1 cellular context compared by ENCODE assay signal in the genomic region with DNA sequence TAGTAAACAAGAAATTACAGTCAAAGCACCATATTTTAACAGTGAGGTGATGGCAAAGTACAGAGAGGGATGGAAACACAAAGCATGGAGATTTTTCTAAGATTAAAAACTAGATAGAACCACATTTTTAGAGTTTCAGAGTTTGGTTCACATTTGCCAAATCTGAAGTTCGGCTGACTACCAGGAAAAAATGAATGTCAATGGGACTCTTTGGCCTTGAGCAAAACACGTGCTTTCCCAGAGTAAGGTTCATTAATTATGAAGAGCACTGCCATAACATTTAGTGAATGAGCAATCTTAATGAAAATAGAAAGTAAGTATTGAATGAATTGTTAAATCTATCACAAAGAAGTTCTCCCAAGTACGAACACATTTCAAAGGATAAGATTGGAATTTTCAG.
TF ChIP-seq lines count a peak whose summit lies in the region.

No MANE protein-coding gene starts in this region.

TF ChIP-seq in GM23338, 12 proteins besides CTCF, POLR2A, EP300 and RAD21 (continued from another document):
- TF ChIP-seq, protein P1, sequence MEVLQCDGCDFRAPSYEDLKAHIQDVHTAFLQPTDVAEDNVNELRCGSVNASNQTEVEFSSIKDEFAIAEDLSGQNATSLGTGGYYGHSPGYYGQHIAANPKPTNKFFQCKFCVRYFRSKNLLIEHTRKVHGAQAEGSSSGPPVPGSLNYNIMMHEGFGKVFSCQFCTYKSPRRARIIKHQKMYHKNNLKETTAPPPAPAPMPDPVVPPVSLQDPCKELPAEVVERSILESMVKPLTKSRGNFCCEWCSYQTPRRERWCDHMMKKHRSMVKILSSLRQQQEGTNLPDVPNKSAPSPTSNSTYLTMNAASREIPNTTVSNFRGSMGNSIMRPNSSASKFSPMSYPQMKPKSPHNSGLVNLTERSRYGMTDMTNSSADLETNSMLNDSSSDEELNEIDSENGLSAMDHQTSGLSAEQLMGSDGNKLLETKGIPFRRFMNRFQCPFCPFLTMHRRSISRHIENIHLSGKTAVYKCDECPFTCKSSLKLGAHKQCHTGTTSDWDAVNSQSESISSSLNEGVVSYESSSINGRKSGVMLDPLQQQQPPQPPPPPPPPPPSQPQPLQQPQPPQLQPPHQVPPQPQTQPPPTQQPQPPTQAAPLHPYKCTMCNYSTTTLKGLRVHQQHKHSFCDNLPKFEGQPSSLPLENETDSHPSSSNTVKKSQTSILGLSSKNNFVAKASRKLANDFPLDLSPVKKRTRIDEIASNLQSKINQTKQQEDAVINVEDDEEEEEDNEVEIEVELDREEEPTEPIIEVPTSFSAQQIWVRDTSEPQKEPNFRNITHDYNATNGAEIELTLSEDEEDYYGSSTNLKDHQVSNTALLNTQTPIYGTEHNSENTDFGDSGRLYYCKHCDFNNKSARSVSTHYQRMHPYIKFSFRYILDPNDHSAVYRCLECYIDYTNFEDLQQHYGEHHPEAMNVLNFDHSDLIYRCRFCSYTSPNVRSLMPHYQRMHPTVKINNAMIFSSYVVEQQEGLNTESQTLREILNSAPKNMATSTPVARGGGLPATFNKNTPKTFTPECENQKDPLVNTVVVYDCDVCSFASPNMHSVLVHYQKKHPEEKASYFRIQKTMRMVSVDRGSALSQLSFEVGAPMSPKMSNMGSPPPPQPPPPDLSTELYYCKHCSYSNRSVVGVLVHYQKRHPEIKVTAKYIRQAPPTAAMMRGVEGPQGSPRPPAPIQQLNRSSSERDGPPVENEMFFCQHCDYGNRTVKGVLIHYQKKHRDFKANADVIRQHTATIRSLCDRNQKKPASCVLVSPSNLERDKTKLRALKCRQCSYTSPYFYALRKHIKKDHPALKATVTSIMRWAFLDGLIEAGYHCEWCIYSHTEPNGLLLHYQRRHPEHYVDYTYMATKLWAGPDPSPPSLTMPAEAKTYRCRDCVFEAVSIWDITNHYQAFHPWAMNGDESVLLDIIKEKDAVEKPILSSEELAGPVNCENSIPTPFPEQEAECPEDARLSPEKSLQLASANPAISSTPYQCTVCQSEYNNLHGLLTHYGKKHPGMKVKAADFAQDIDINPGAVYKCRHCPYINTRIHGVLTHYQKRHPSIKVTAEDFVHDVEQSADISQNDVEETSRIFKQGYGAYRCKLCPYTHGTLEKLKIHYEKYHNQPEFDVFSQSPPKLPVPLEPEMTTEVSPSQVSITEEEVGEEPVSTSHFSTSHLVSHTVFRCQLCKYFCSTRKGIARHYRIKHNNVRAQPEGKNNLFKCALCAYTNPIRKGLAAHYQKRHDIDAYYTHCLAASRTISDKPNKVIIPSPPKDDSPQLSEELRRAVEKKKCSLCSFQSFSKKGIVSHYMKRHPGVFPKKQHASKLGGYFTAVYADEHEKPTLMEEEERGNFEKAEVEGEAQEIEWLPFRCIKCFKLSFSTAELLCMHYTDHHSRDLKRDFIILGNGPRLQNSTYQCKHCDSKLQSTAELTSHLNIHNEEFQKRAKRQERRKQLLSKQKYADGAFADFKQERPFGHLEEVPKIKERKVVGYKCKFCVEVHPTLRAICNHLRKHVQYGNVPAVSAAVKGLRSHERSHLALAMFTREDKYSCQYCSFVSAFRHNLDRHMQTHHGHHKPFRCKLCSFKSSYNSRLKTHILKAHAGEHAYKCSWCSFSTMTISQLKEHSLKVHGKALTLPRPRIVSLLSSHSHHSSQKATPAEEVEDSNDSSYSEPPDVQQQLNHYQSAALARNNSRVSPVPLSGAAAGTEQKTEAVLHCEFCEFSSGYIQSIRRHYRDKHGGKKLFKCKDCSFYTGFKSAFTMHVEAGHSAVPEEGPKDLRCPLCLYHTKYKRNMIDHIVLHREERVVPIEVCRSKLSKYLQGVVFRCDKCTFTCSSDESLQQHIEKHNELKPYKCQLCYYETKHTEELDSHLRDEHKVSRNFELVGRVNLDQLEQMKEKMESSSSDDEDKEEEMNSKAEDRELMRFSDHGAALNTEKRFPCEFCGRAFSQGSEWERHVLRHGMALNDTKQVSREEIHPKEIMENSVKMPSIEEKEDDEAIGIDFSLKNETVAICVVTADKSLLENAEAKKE (CRISPR knock-in tag; IDR thresholded peaks at IDR 0.05), result no peak
- TF ChIP-seq POLR2AphosphoS5 (IDR thresholded peaks at IDR 0.05; ENCODE audit: low read depth), result no peak
- TF ChIP-seq, protein P2, sequence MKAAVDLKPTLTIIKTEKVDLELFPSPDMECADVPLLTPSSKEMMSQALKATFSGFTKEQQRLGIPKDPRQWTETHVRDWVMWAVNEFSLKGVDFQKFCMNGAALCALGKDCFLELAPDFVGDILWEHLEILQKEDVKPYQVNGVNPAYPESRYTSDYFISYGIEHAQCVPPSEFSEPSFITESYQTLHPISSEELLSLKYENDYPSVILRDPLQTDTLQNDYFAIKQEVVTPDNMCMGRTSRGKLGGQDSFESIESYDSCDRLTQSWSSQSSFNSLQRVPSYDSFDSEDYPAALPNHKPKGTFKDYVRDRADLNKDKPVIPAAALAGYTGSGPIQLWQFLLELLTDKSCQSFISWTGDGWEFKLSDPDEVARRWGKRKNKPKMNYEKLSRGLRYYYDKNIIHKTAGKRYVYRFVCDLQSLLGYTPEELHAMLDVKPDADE (IDR thresholded peaks at IDR 0.05), result no peak
- TF ChIP-seq ZNF331 (CRISPR knock-in tag; IDR thresholded peaks at IDR 0.05; ENCODE audit: low read depth), result no peak
- no peak for TF ChIP-seq NANOG (IDR thresholded peaks at IDR 0.05; ENCODE audit: borderline replicate concordance)
- no peak for TF ChIP-seq CREB1 (CRISPR knock-in tag; IDR thresholded peaks at IDR 0.05; ENCODE audit: low read depth)
- no peak for TF ChIP-seq ZNF114 (CRISPR knock-in tag; IDR thresholded peaks at IDR 0.05)
- TF ChIP-seq EZH2phosphoT487 (IDR thresholded peaks at IDR 0.05; ENCODE audit: unreplicated experiment), result no peak
- TF ChIP-seq STAT1 (IDR thresholded peaks at IDR 0.05; ENCODE audit: unreplicated experiment), result no peak
- no peak for TF ChIP-seq EZH2 (IDR thresholded peaks at IDR 0.05; ENCODE audit: low read depth, unreplicated experiment)
